13 cellular contexts compared by ENCODE assay signal in the genomic region with DNA sequence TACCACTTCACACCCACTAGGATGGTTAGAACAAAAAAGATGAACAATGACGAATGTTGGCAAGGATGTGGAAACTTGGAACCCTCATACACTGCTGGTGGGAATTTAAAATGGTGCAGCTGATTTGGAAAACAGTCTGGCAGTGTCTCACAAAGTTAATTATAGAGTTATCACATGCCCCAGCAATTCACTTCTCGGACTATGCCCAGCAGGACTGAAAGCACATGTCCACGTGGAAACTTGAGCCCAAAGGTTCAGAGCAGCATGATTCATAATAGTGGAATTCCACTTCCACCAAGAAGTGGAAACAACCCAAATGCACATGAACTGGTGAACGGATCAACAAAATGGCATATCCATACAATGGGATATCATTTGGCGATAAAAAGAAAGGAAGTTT.
DNase-seq lines count a peak whose midpoint lies in the region; FAIRE-seq and TF ChIP-seq lines count a peak whose summit lies in the region.
"Had no signal": no experiment of that assay in that cellular context is flagged by ENCODE, and none has a peak within 500 bp of the region (broad histone marks: within the 10 kb centered on the region; RNA-seq: fewer than 3 reads in every experiment).

No MANE protein-coding gene starts in this region.

- no peaks in the 10 kb centered on the region for H3K36me3 ChIP-seq in kidney (ENCODE audit: control insufficient read depth in 1 of 2, insufficient read depth in 2 of 2, low read length in 2 of 2)
- H3K36me3 ChIP-seq: BLaER1, pancreas had no signal

- H3K4me3 ChIP-seq in kidney (ENCODE audit: low read length in 2 of 2), result no peak overlapping the region
- H3K4me3 ChIP-seq: BLaER1, pancreas had no signal

- intact Hi-C loops in kidney (cut with DNase I), result no loop called here

- peak; percentile 15 for DNase-seq in COLO829 (ENCODE audit: low spot score)
- peak; percentile 37 for DNase-seq in LHCN-M2 (ENCODE audit: low read depth)
- DNase-seq in dermis microvascular lymphatic vessel endothelial cell (ENCODE audit: low read depth in 2 of 2), result peak; percentile 22 to 75
- DNase-seq in kidney, result no peak
- no peak for DNase-seq in DMS114 treated with DMSO at 0.1 percent for 48 hours (lab: John Stamatoyannopoulos, UW; ENCODE audit: unreplicated experiment)
- DNase-seq in iPS-NIHi11 (ENCODE audit: low spot score), result no peak
- no peak for DNase-seq in NCI-H2029 (lab: John Stamatoyannopoulos, UW)
- DNase-seq in kidney glomerular epithelial cell (lab: John Stamatoyannopoulos, UW), result no peak
- DNase-seq: pancreas; stimulated activated CD4-positive, alpha-beta T cell treated with anti-CD3 and anti-CD28 coated beads, Interleukin-4, amount 100 ng/mL, for 4 hours; stimulated activated naive CD8-positive, alpha-beta T cell treated with anti-CD3 and anti-CD28 coated beads, Interleukin-15, Interleukin-2, amounts not matched to agents 100 U/mL and 50 U/mL, for 24 hours had no signal

- peak; percentile 37 for FAIRE-seq in kidney (lab: Jason Lieb, UNC)
- FAIRE-seq: pancreas, RCC 7860 had no signal

- H3K9me3 ChIP-seq in kidney (ENCODE audit: control insufficient read depth in 1 of 2, low read length in 2 of 2), result no peaks in the 10 kb centered on the region
- H3K9me3 ChIP-seq: BLaER1, pancreas had no signal

- H3K27ac ChIP-seq in kidney (ENCODE audit: low read depth in 2 of 2, low read length in 2 of 2), result peak overlapping the region in 1 of 2 donors; percentile 14
- H3K27ac ChIP-seq: BLaER1, pancreas had no signal

- TF ChIP-seq CTCF in kidney (IDR thresholded peaks at IDR 0.05; ENCODE audit: borderline replicate concordance, extremely low read depth, insufficient read depth), result no peak

- no peaks in the 10 kb centered on the region for H3K4me1 ChIP-seq in kidney (ENCODE audit: control insufficient read depth in 1 of 2, insufficient read depth in 1 of 2, low read depth in 1 of 2, low read length in 2 of 2)
- H3K4me1 ChIP-seq: pancreas had no signal

- no peak overlapping the region for H3K9ac ChIP-seq in kidney (ENCODE audit: low read length in 2 of 2)
- H3K9ac ChIP-seq: BLaER1 had no signal

Comparison
In these comparisons a context has a peak if more than half of its experiments do, and no peak if none do; other contexts are left out.
1. DNase-seq: peak in COLO829 (single experiment), LHCN-M2 (single experiment) and dermis microvascular lymphatic vessel endothelial cell (2 of 2); none in kidney (single experiment), DMS114 treated with DMSO at 0.1 percent for 48 hours (single experiment), iPS-NIHi11 (single experiment), NCI-H2029 (single experiment) and kidney glomerular epithelial cell (single experiment).